8 cellular contexts compared by ENCODE assay signal in the genomic region with DNA sequence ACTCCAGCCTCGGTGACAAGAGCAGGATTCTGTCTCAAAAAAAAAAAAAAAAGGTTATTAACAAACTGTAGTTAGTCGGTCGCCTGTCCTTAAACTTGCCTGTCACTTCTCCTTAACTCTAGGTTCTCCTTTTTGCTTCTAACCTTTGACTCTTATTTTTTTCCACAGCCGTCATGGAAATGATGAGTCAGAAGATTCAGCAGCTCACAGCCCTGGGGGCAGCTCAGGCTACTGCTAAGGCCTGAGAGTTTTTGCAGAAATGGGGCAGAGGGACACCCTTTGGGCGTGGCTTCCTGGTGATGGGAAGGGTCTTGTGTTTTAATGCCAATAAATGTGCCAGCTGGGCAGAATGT. TPM values are rescaled to one million over a fixed set of nuclear protein-coding genes. Genes with fewer than 3 reads are reported as not detected.
DNase-seq lines count a peak whose midpoint lies in the region; ATAC-seq and TF ChIP-seq lines count a peak whose summit lies in the region.

No MANE protein-coding gene starts in this region.

- TF ChIP-seq CTCF in chondrocyte (IDR thresholded peaks at IDR 0.05) = no peak

- peak overlapping the region; percentile 84 for H3K4me3 Mint-ChIP-seq in chondrocyte (ENCODE audit: unreplicated experiment)

- H3K9me3 Mint-ChIP-seq in chondrocyte (ENCODE audit: low read depth) = no peaks in the 10 kb centered on the region

- DNase-seq in SKM-1 (lab: John Stamatoyannopoulos, UW; ENCODE audit: unreplicated experiment) (peak; percentile 3), chondrocyte (ENCODE audit: low spot score) (no peak), medulla oblongata (ENCODE audit: extremely low spot score) (peak; percentile 20), stromal cell of bone marrow (ENCODE audit: low read depth) (peak; percentile 76), GDM1 (lab: John Stamatoyannopoulos, UW) (no peak), NCI-H2196 (lab: John Stamatoyannopoulos, UW; ENCODE audit: unreplicated experiment) (no peak)

- H3K27me3 Mint-ChIP-seq in chondrocyte (ENCODE audit: low read depth) = no peaks in the 10 kb centered on the region

- H3K27ac Mint-ChIP-seq in chondrocyte (ENCODE audit: unreplicated experiment) = peak overlapping the region; percentile 96

- H3K4me1 Mint-ChIP-seq in chondrocyte (ENCODE audit: low read depth) = peaks cover 74% of the 10 kb centered on the region

- H3K36me3 Mint-ChIP-seq in chondrocyte (ENCODE audit: low read depth) = peaks cover 15% of the 10 kb centered on the region

- peak; percentile 1 for ATAC-seq in HG02840 (IDR thresholded peaks at IDR 0.05; ENCODE audit: low FRiP score, unreplicated experiment)
- no peak for ATAC-seq in GM21515 (IDR thresholded peaks at IDR 0.05; ENCODE audit: unreplicated experiment)

RNA-seq across cellular contexts. Expression of a gene that starts 0.4 kb away (rescaled TPM):
- total RNA-seq in chondrocyte = 44.1 to 47.0 TPM (median 47.0 TPM) in 3 replicates

RNA-seq across cellular contexts. Expression of a gene that starts 3.7 kb away (rescaled TPM):
- 266 to 309 TPM (median 274 TPM) in 3 replicates for total RNA-seq in chondrocyte

RNA-seq across cellular contexts. Expression of a gene that starts 22.3 kb away (rescaled TPM):
- total RNA-seq in chondrocyte = 48.6 to 71.1 TPM (median 52.8 TPM) in 3 replicates

RNA-seq across cellular contexts. Expression of a gene that starts 31.0 kb away (rescaled TPM):
- total RNA-seq in chondrocyte = 4.0 to 5.5 TPM (median 4.8 TPM) in 3 replicates

RNA-seq across cellular contexts. Expression of a gene that starts 37.1 kb away (rescaled TPM):
- total RNA-seq in chondrocyte = not detected in 3 replicates

Comparison
In these comparisons a context has a peak if more than half of its experiments do, and no peak if none do; other contexts are left out.
1. DNase-seq: peak in SKM-1 (single experiment), medulla oblongata (single experiment) and stromal cell of bone marrow (single experiment); none in chondrocyte (single experiment), GDM1 (single experiment) and NCI-H2196 (single experiment).